In the genomic region with DNA sequence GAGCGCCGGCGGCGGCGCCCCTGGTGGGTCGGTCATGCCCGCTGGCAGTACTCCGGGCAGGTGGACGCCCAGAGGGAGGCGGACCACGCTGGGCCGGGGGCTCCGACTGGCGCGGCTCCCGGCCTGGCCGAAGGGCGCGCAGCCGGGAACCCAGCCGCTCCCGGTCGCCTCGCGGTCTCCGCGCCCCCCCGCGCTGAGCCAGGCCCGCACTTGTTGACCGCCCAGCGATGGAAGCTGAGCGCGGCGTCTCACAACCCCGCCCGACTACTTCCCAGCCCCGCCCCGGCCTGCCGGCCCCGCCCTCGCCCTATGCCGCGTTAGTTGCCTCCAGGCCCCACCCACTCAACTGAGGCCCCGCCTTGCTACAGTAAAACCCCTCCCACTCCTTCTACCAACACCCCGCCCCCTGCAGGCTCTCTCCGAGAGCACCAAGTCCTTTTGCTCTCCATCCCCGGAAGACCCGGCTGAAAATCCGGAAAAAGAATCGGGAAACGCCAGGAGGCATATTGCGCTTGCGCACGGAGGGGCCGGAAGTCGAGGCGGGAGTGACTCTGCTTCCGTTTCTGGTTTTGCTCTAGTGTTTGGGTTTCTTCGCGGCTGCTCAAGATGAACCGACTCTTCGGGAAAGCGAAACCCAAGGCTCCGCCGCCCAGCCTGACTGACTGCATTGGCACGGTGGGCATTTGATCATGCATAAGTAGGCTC, we compare ENCODE assay signal across 8 cellular contexts. TPM values are rescaled to one million over a fixed set of nuclear protein-coding genes. Genes with fewer than 3 reads are reported as not detected.
A peak's percentile ranks its signal among the peaks of the same experiment; 100 is the strongest.
DNase-seq lines count a peak whose midpoint lies in the region; ATAC-seq and TF ChIP-seq lines count a peak whose summit lies in the region.

A gene (minus strand): TSS at position 236 of the 705 bp plus-strand sequence.
A gene (plus strand): TSS at position 577 of the 705 bp plus-strand sequence. CDS start 30 bp downstream, at position 607.

- peak in 1 of 2 donors; percentile 81 for TF ChIP-seq POLR2A in suprapubic skin (IDR thresholded peaks at IDR 0.05)

- DNase-seq in GM10248 (ENCODE audit: extremely low spot score) (peak; percentile 99), NCI-H1092 (lab: John Stamatoyannopoulos, UW) (peak; percentile 100), globus pallidus (ENCODE audit: low spot score) (peak; percentile 100), nucleus accumbens (lab: John Stamatoyannopoulos, UW) (peak; percentile 80 to 100 (median 99)), suprapubic skin (ENCODE audit: low spot score in 2 of 2) (peak; percentile 100)

- ATAC-seq in HG02588 (IDR thresholded peaks at IDR 0.05; ENCODE audit: unreplicated experiment) = peak; percentile 81
- peak; percentile 92 for ATAC-seq in SK-N-SH treated with all-trans-retinoic acid at 6 μM for 48 hours

- TF ChIP-seq EP300 in suprapubic skin (IDR thresholded peaks at IDR 0.05) = no peak

- H3K27ac Mint-ChIP-seq in activated naive CD4-positive, alpha-beta T cell treated with anti-CD3 and anti-CD28 coated beads, Interleukin-2, amount 50 U/mL, for 24 hours = peak within 1 kb of the TSS; percentile 93

- peaks cover 56% of the 10 kb centered on the region for H3K4me1 Mint-ChIP-seq in activated naive CD4-positive, alpha-beta T cell treated with anti-CD3 and anti-CD28 coated beads, Interleukin-2, amount 50 U/mL, for 24 hours

- peak within 1 kb of the TSS; percentile 95 for H3K27ac ChIP-seq in suprapubic skin

- TF ChIP-seq CTCF in GM10248 (IDR thresholded peaks at IDR 0.05; ENCODE audit: control extremely low read depth, extremely low read depth, low read depth, missing control alignments) (no peak), suprapubic skin (IDR thresholded peaks at IDR 0.05) (peak in 1 of 2 donors; percentile 41)

- H3K27me3 ChIP-seq in suprapubic skin = no peaks in the 10 kb centered on the region

- CTCF ChIA-PET in GM10248 (lab: Yijun Ruan, JAX) = interaction anchor here (0.8 to 1.9 kb wide), 5 partner anchors 17 to 202 kb away, joined by 3 to 4 read pairs (median 3); no protein-coding TSS in a partner anchor

- H3K9me3 Mint-ChIP-seq in activated naive CD4-positive, alpha-beta T cell treated with anti-CD3 and anti-CD28 coated beads, Interleukin-2, amount 50 U/mL, for 24 hours = no peaks in the 10 kb centered on the region

- H3K36me3 ChIP-seq in suprapubic skin = peaks cover 61% of the 10 kb centered on the region

- H3K9me3 ChIP-seq in suprapubic skin = no peaks in the 10 kb centered on the region

- H3K4me3 ChIP-seq in suprapubic skin = peak within 1 kb of the TSS; percentile 99

- H3K36me3 Mint-ChIP-seq in activated naive CD4-positive, alpha-beta T cell treated with anti-CD3 and anti-CD28 coated beads, Interleukin-2, amount 50 U/mL, for 24 hours = peaks cover 19% of the 10 kb centered on the region

- H3K27me3 Mint-ChIP-seq in activated naive CD4-positive, alpha-beta T cell treated with anti-CD3 and anti-CD28 coated beads, Interleukin-2, amount 50 U/mL, for 24 hours = no peaks in the 10 kb centered on the region

- peak within 1 kb of the TSS; percentile 93 for H3K4me3 Mint-ChIP-seq in activated naive CD4-positive, alpha-beta T cell treated with anti-CD3 and anti-CD28 coated beads, Interleukin-2, amount 50 U/mL, for 24 hours

- POLR2A ChIA-PET in GM10248 (lab: Yijun Ruan, JAX) = interaction anchor here (0.5 to 1.0 kb wide), 2 partner anchors 218 to 240 kb away, joined by 3 to 6 read pairs; a partner anchor contains a TSS

- WGBS in suprapubic skin = 0% methylated on average over 37 of the region's 67 CpGs

- H3K4me1 ChIP-seq in suprapubic skin = peaks cover 42% of the 10 kb centered on the region

TF ChIP-seq in SK-N-SH treated with all-trans-retinoic acid at 6 μM for 48 hours, 23 proteins besides CTCF, POLR2A, EP300 and RAD21:
- no peak for TF ChIP-seq ISL1 (CRISPR knock-in tag; IDR thresholded peaks at IDR 0.05)
- no peak for TF ChIP-seq TOX (CRISPR knock-in tag; IDR thresholded peaks at IDR 0.05; ENCODE audit: borderline replicate concordance)
- no peak for TF ChIP-seq TCF4 (CRISPR knock-in tag; IDR thresholded peaks at IDR 0.05; ENCODE audit: borderline replicate concordance)
- TF ChIP-seq ZNF565 (CRISPR knock-in tag; conservative IDR thresholded peaks at IDR 0.05; ENCODE audit: low read depth) = no peak
- TF ChIP-seq OSR1 (CRISPR knock-in tag; IDR thresholded peaks at IDR 0.05) = no peak
- no peak for TF ChIP-seq ZFP30 (CRISPR knock-in tag; IDR thresholded peaks at IDR 0.05)
- TF ChIP-seq BACH2 (CRISPR knock-in tag; IDR thresholded peaks at IDR 0.05; ENCODE audit: borderline replicate concordance) = no peak
- no peak for TF ChIP-seq ZNF70 (CRISPR knock-in tag; IDR thresholded peaks at IDR 0.05)

RNA-seq across cellular contexts. Expression of the first gene that starts in this region (rescaled TPM):
- 100 to 1,000 TPM in 1 of 4 donors, 10 to 100 TPM in 3; 63.6 to 140 (median 70.8) TPM for total RNA-seq in suprapubic skin

RNA-seq across cellular contexts. Expression of the second gene that starts in this region (rescaled TPM):
- total RNA-seq in suprapubic skin = 10 to 100 TPM; 43.7 to 60.3 (median 50.7) TPM

Comparison
In these comparisons a context has a peak if more than half of its experiments do, and no peak if none do; other contexts are left out.
1. Peak in every context shown above with its lines: DNase-seq, ATAC-seq, H3K4me3 ChIP-seq and H3K27ac ChIP-seq.